In the genomic region with DNA sequence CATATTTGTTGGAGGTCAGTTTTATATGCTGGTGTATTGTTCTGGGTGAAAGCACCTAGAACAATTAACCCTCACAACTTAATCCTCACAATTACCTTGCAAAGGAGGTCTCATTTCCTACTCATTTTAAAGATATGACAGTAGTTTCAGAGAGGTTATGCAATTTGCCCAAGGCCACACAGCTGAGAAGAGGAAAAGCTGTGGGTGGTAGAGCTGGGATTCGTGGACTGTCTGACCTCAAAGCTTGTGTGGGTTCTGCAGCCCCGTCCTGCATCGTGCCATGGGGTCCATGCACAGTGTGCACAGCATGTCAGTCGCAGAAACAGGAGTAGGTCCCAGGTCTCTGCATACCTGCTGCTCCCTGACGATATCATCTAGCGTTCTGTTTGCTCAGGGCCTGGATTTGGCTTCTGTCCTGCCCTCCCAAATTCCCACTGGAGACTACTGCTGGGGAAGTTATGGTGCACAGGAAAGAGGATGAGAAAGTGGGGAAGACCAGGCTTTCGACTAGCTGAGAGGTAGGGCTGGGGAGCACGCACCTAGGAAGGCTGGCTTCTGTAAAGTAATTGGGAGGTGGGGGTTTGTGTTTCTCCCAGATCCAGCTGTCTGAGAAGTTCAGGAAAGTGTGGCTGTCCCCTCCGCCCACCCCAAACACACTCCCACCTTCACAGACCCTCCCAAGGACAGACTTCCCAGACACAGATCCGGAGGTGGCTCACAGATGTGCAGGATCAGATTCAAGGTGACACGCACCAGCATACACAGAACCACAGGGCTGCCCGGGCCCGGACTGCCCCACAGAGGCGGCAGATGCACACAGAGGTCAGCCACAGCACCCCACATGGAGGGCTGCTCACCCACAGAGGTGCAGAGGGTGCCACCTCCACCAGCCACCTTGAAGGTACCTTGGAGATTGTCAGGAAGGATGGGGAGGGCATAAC, we compare ENCODE assay signal across 10 cellular contexts. TPM values are rescaled to one million over a fixed set of nuclear protein-coding genes. Genes with fewer than 3 reads are reported as not detected.
DNase-seq lines count a peak whose midpoint lies in the region; ATAC-seq and TF ChIP-seq lines count a peak whose summit lies in the region.
"Had no signal": no experiment of that assay in that cellular context is flagged by ENCODE, and none has a peak within 500 bp of the region (broad histone marks: within the 10 kb centered on the region; RNA-seq: fewer than 3 reads in every experiment).

No MANE protein-coding gene starts in this region.

- POLR2A ChIA-PET in activated CD8-positive, alpha-beta T cell treated with anti-CD3 and anti-CD28 coated beads for 36 hours (lab: Charles Lee) = interaction anchor here (0.8 to 1.6 kb wide), 2 partner anchors 14 to 68 kb away, joined by 3 read pairs; no protein-coding TSS in a partner anchor
- POLR2A ChIA-PET in activated CD8-positive, alpha-beta T cell treated with anti-CD3 and anti-CD28 coated beads, Interleukin-2, amount 10 ng/mL, durations not matched to agents 7 days and 5 days (lab: Charles Lee) = no interaction called here

- DNase-seq in activated CD8-positive, alpha-beta T cell treated with anti-CD3 and anti-CD28 coated beads for 36 hours = no peak
- no peak for DNase-seq in activated CD8-positive, alpha-beta T cell treated with anti-CD3 and anti-CD28 coated beads, Interleukin-2, amount 10 ng/mL, durations not matched to agents 7 days and 5 days
- DNase-seq in foreskin fibroblast = no peak
- DNase-seq in NCI-H526 (lab: John Stamatoyannopoulos, UW) = no peak
- no peak for DNase-seq in NCI-H524 treated with DMSO at 0.1 percent for 48 hours (lab: John Stamatoyannopoulos, UW)
- DNase-seq: amygdala, NCI-H526 treated with DMSO at 0.1 percent for 48 hours had no signal

- no peak for ATAC-seq in activated CD8-positive, alpha-beta T cell treated with anti-CD3 and anti-CD28 coated beads for 36 hours
- ATAC-seq in activated CD8-positive, alpha-beta T cell treated with anti-CD3 and anti-CD28 coated beads, Interleukin-2, amount 10 ng/mL, durations not matched to agents 7 days and 5 days = no peak
- ATAC-seq in GM18907 (IDR thresholded peaks at IDR 0.05; ENCODE audit: unreplicated experiment) = no peak

- no peaks in the 10 kb centered on the region for H3K9me3 ChIP-seq in skeletal muscle tissue (ENCODE audit: control insufficient read depth in 3 of 3, low read length in 3 of 3)

- H3K27ac Mint-ChIP-seq in activated CD8-positive, alpha-beta T cell treated with anti-CD3 and anti-CD28 coated beads for 36 hours = no peak overlapping the region
- no peak overlapping the region for H3K27ac Mint-ChIP-seq in activated CD8-positive, alpha-beta T cell treated with anti-CD3 and anti-CD28 coated beads, Interleukin-2, amount 10 ng/mL, durations not matched to agents 7 days and 5 days
- H3K27ac Mint-ChIP-seq in activated naive CD8-positive, alpha-beta T cell = no peak overlapping the region

- peaks cover 25% of the 10 kb centered on the region for H3K27me3 Mint-ChIP-seq in activated CD8-positive, alpha-beta T cell treated with anti-CD3 and anti-CD28 coated beads for 36 hours
- peaks cover 50% of the 10 kb centered on the region for H3K27me3 Mint-ChIP-seq in activated CD8-positive, alpha-beta T cell treated with anti-CD3 and anti-CD28 coated beads, Interleukin-2, amount 10 ng/mL, durations not matched to agents 7 days and 5 days (ENCODE audit: low read depth)
- H3K27me3 Mint-ChIP-seq in activated naive CD8-positive, alpha-beta T cell = peaks cover 19% of the 10 kb centered on the region

- CTCF ChIA-PET in activated CD8-positive, alpha-beta T cell treated with anti-CD3 and anti-CD28 coated beads for 36 hours (lab: Charles Lee) = interaction anchor here (1.2 kb wide), 1 partner anchor 88 kb away, joined by 3 read pairs; no protein-coding TSS in a partner anchor
- CTCF ChIA-PET in activated CD8-positive, alpha-beta T cell treated with anti-CD3 and anti-CD28 coated beads, Interleukin-2, amount 10 ng/mL, durations not matched to agents 7 days and 5 days (lab: Charles Lee) = no interaction called here

- H3K4me1 Mint-ChIP-seq in activated CD8-positive, alpha-beta T cell treated with anti-CD3 and anti-CD28 coated beads for 36 hours (ENCODE audit: low read depth) = peaks cover 4% of the 10 kb centered on the region
- H3K4me1 Mint-ChIP-seq in activated CD8-positive, alpha-beta T cell treated with anti-CD3 and anti-CD28 coated beads, Interleukin-2, amount 10 ng/mL, durations not matched to agents 7 days and 5 days (ENCODE audit: low read depth) = peaks cover 11% of the 10 kb centered on the region
- H3K4me1 Mint-ChIP-seq in activated naive CD8-positive, alpha-beta T cell (ENCODE audit: low read depth) = peaks cover 13% of the 10 kb centered on the region

- no peaks in the 10 kb centered on the region for H3K27me3 ChIP-seq in skeletal muscle tissue (ENCODE audit: control insufficient read depth in 3 of 3, insufficient read depth in 3 of 3, low read length in 3 of 3)

- intact Hi-C loops in activated CD8-positive, alpha-beta T cell treated with anti-CD3 and anti-CD28 coated beads for 36 hours (cut with micrococcal nuclease) = no loop called here

- peak overlapping the region; percentile 38 for H3K4me3 Mint-ChIP-seq in activated CD8-positive, alpha-beta T cell treated with anti-CD3 and anti-CD28 coated beads for 36 hours
- no peak overlapping the region for H3K4me3 Mint-ChIP-seq in activated CD8-positive, alpha-beta T cell treated with anti-CD3 and anti-CD28 coated beads, Interleukin-2, amount 10 ng/mL, durations not matched to agents 7 days and 5 days
- H3K4me3 Mint-ChIP-seq in activated naive CD8-positive, alpha-beta T cell = peak overlapping the region; percentile 73

- H3K4me3 ChIP-seq in foreskin fibroblast (ENCODE audit: low read depth in 1 of 2, low read length in 2 of 2) (peak overlapping the region; percentile 65 to 77), skeletal muscle tissue (ENCODE audit: low read length in 3 of 3) (peak overlapping the region in 1 of 3 donors; percentile 88)

- peaks cover 20 to 25% (median 22%) of the 10 kb centered on the region in 3 donors for H3K4me1 ChIP-seq in skeletal muscle tissue (ENCODE audit: control insufficient read depth in 3 of 3, insufficient read depth in 3 of 3, low read length in 3 of 3)

- H3K9me3 Mint-ChIP-seq in activated CD8-positive, alpha-beta T cell treated with anti-CD3 and anti-CD28 coated beads for 36 hours = no peaks in the 10 kb centered on the region
- H3K9me3 Mint-ChIP-seq in activated CD8-positive, alpha-beta T cell treated with anti-CD3 and anti-CD28 coated beads, Interleukin-2, amount 10 ng/mL, durations not matched to agents 7 days and 5 days (ENCODE audit: insufficient read depth) = no peaks in the 10 kb centered on the region
- no peaks in the 10 kb centered on the region for H3K9me3 Mint-ChIP-seq in activated naive CD8-positive, alpha-beta T cell (ENCODE audit: low read depth)

- H3K9ac ChIP-seq in skeletal muscle tissue (ENCODE audit: low read depth in 1 of 3, low read length in 3 of 3) = peak overlapping the region; percentile 10 to 76 (median 40)

- no peak overlapping the region for H3K27ac ChIP-seq in skeletal muscle tissue (ENCODE audit: low read depth, low read length)

- TF ChIP-seq CTCF in activated CD8-positive, alpha-beta T cell treated with anti-CD3 and anti-CD28 coated beads for 36 hours (IDR thresholded peaks at IDR 0.05) = no peak
- no peak for TF ChIP-seq CTCF in foreskin fibroblast (IDR thresholded peaks at IDR 0.05; ENCODE audit: low read depth, low read length)

- no peaks in the 10 kb centered on the region for H3K36me3 Mint-ChIP-seq in activated CD8-positive, alpha-beta T cell treated with anti-CD3 and anti-CD28 coated beads for 36 hours (ENCODE audit: low read depth)
- no peaks in the 10 kb centered on the region for H3K36me3 Mint-ChIP-seq in activated CD8-positive, alpha-beta T cell treated with anti-CD3 and anti-CD28 coated beads, Interleukin-2, amount 10 ng/mL, durations not matched to agents 7 days and 5 days (ENCODE audit: low read depth)
- no peaks in the 10 kb centered on the region for H3K36me3 Mint-ChIP-seq in activated naive CD8-positive, alpha-beta T cell

- H3K36me3 ChIP-seq in skeletal muscle tissue (ENCODE audit: control insufficient read depth in 3 of 3, insufficient read depth in 3 of 3, low read length in 3 of 3) = no peaks in the 10 kb centered on the region

RNA-seq across cellular contexts. Expression of a gene that starts 2.0 kb away (rescaled TPM):
- 1 to 10 TPM in 1 of 2 experiments, under 1 TPM in 1; 0.97 to 1.5 TPM for total RNA-seq in activated CD8-positive, alpha-beta T cell treated with anti-CD3 and anti-CD28 coated beads for 36 hours
- 1 to 10 TPM; 1.0 to 1.1 TPM for total RNA-seq in activated CD8-positive, alpha-beta T cell treated with anti-CD3 and anti-CD28 coated beads, Interleukin-2, amount 10 ng/mL, durations not matched to agents 7 days and 5 days
- 9.4 TPM for total RNA-seq in skeletal muscle tissue

RNA-seq across cellular contexts. Expression of a gene that starts 13.6 kb away (rescaled TPM):
- 10 to 100 TPM; 24.0 to 25.5 TPM for total RNA-seq in activated CD8-positive, alpha-beta T cell treated with anti-CD3 and anti-CD28 coated beads for 36 hours
- total RNA-seq in activated CD8-positive, alpha-beta T cell treated with anti-CD3 and anti-CD28 coated beads, Interleukin-2, amount 10 ng/mL, durations not matched to agents 7 days and 5 days = 10 to 100 TPM; 31.7 to 32.4 TPM
- 21.4 TPM for total RNA-seq in skeletal muscle tissue

RNA-seq across cellular contexts. Expression of a gene that starts 23.0 kb away (rescaled TPM):
- 1 to 10 TPM; 3.2 to 4.0 TPM for total RNA-seq in activated CD8-positive, alpha-beta T cell treated with anti-CD3 and anti-CD28 coated beads for 36 hours
- total RNA-seq in activated CD8-positive, alpha-beta T cell treated with anti-CD3 and anti-CD28 coated beads, Interleukin-2, amount 10 ng/mL, durations not matched to agents 7 days and 5 days = 1 to 10 TPM; 3.8 to 4.3 TPM
- total RNA-seq in skeletal muscle tissue = 3.7 TPM
